ENCODE assay signal across 13 cellular contexts in the genomic region with DNA sequence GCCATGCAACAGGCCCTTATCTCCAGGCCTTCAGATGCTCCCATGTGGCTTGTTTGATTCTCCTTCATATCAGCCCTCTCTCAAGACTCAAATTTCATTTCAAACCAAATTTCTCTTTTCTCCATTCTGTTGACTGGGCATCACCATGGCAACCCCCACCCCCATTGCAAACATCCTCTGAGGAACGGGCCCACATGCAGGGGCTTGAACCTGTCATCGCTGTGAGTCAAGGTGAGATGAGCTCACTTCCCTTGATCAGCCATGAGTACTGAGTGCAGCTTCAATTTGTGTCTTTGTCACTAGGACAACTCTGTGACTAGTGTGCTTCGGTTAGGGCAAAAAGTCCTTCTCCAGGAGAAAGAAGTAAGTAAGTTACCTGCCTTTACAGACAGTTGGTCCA. TPM values are rescaled to one million over a fixed set of nuclear protein-coding genes. Genes with fewer than 3 reads are reported as not detected.
DNase-seq lines count a peak whose midpoint lies in the region; ATAC-seq and TF ChIP-seq lines count a peak whose summit lies in the region.
"Had no signal": no experiment of that assay in that cellular context is flagged by ENCODE, and none has a peak within 500 bp of the region (broad histone marks: within the 10 kb centered on the region; RNA-seq: fewer than 3 reads in every experiment).

No MANE protein-coding gene starts in this region.

- H3K4me1 ChIP-seq in SJCRH30, result peaks cover 31% of the 10 kb centered on the region

- no peaks in the 10 kb centered on the region for H3K36me3 ChIP-seq in SJCRH30
- H3K36me3 ChIP-seq: tibial artery had no signal

- DNase-seq in HPDE6-E6E7 (ENCODE audit: extremely low spot score) (peak; percentile 65), SJCRH30 (no peak), coronary artery (ENCODE audit: low spot score) (peak; percentile 11), posterior cingulate gyrus (no peak), NCI-H446 (lab: John Stamatoyannopoulos, UW) (no peak), NCI-H1105 treated with DMSO at 0.1 percent for 48 hours (lab: John Stamatoyannopoulos, UW) (no peak)
- peak; percentile 77 for DNase-seq in stimulated activated CD4-positive, alpha-beta T cell treated with anti-CD3 and anti-CD28 coated beads, Interleukin-1b, Interleukin-23, amount 100 ng/mL, for 48 hours
- DNase-seq: effector memory CD4-positive, alpha-beta T cell; NCI-H510A treated with DMSO at 0.1 percent for 48 hours had no signal

- H3K27ac ChIP-seq in SJCRH30, result peak overlapping the region; percentile 90
- no peak overlapping the region for H3K27ac ChIP-seq in coronary artery
- H3K27ac ChIP-seq: tibial artery had no signal

- ATAC-seq in HG03460 (IDR thresholded peaks at IDR 0.05; ENCODE audit: unreplicated experiment), result no peak

- intact Hi-C loops in posterior cingulate gyrus (cut with DNase I), result no loop called here

- no peaks in the 10 kb centered on the region for H3K27me3 ChIP-seq in SJCRH30
- H3K27me3 ChIP-seq: tibial artery had no signal

- TF ChIP-seq CTCF in coronary artery (IDR thresholded peaks at IDR 0.05), result no peak

- H3K4me3 ChIP-seq in SJCRH30 (no peak overlapping the region), coronary artery (no peak overlapping the region)
- H3K4me3 ChIP-seq: tibial artery had no signal

- no peaks in the 10 kb centered on the region for H3K9me3 ChIP-seq in SJCRH30 (replicated peaks)
- H3K9me3 ChIP-seq: tibial artery had no signal

RNA-seq across cellular contexts. Expression of a gene that starts 41.8 kb away (rescaled TPM):
- total RNA-seq in SJCRH30 (2014; rRNA removed; shearing (Covaris generic)), result not detected in 2 replicates
- total RNA-seq: myocyte; T-helper 1 cell treated with Interleukin-12 subunit alpha and Interleukin-12 subunit beta and Interleukin-4 antibody, amounts not matched to agents 30 ng/mL and 1 ng/mL, for 36 hours had no signal

Comparison
In these comparisons a context has a peak if more than half of its experiments do, and no peak if none do; other contexts are left out.
1. DNase-seq: peak in HPDE6-E6E7 (single experiment), coronary artery (single experiment) and stimulated activated CD4-positive, alpha-beta T cell treated with anti-CD3 and anti-CD28 coated beads, Interleukin-1b, Interleukin-23, amount 100 ng/mL, for 48 hours (single experiment); none in SJCRH30 (0 of 2), posterior cingulate gyrus (0 of 10), NCI-H446 (0 of 2) and NCI-H1105 treated with DMSO at 0.1 percent for 48 hours (single experiment).